9 cellular contexts compared by ENCODE assay signal in genomic region chr1:1200876-1201810, GRCh38. TPM values are rescaled to one million over a fixed set of nuclear protein-coding genes. Genes with fewer than 3 reads are reported as not detected.
DNase-seq lines count a peak whose midpoint lies in the region; ATAC-seq and TF ChIP-seq lines count a peak whose summit lies in the region.
"Had no signal": no experiment of that assay in that cellular context is flagged by ENCODE, and none has a peak within 500 bp of the region (broad histone marks: within the 10 kb centered on the region; RNA-seq: fewer than 3 reads in every experiment).

No MANE protein-coding gene starts in this region.

- H3K4me3 Mint-ChIP-seq in T-helper 17 cell (peak overlapping the region; percentile 56), immature natural killer cell (peak overlapping the region; percentile 41 to 70 (median 61))
- H3K4me3 Mint-ChIP-seq: neural crest cell had no signal

- H3K9me3 ChIP-seq in BE2C, result no peaks in the 10 kb centered on the region
- no peaks in the 10 kb centered on the region for H3K9me3 ChIP-seq in T-helper 17 cell (ENCODE audit: control insufficient read depth, low read length, poor library complexity, severe bottlenecking)
- no peaks in the 10 kb centered on the region for H3K9me3 ChIP-seq in adipocyte (ENCODE audit: control insufficient read depth, low read length)

- no peaks in the 10 kb centered on the region for H3K36me3 ChIP-seq in BE2C
- H3K36me3 ChIP-seq in adipocyte (ENCODE audit: control insufficient read depth, insufficient read depth, low read length, severe bottlenecking), result no peaks in the 10 kb centered on the region

- H3K27me3 Mint-ChIP-seq in T-helper 17 cell, result no peaks in the 10 kb centered on the region
- peaks cover 0 to 2% (median 1%) of the 10 kb centered on the region in 3 donors for H3K27me3 Mint-ChIP-seq in immature natural killer cell (ENCODE audit: low read depth in 3 of 3)

- no peaks in the 10 kb centered on the region for H3K4me1 ChIP-seq in BE2C
- no peaks in the 10 kb centered on the region for H3K4me1 ChIP-seq in adipocyte (ENCODE audit: control insufficient read depth, insufficient read depth, low read length)

- no peak overlapping the region for H3K9ac ChIP-seq in adipocyte (ENCODE audit: low read length)

- H3K4me3 ChIP-seq in BE2C (ENCODE audit: low read depth, low read length) (no peak overlapping the region), HFF-Myc (replicated peaks; ENCODE audit: low read depth, low read length) (0 out of 2 replicates have a peak overlapping the region, but pooled peaks have one; percentile 11), adipocyte (ENCODE audit: low read length) (no peak overlapping the region)

- DNase-seq in BE2C (peak; percentile 23), HFF-Myc (ENCODE audit: extremely low read depth, low read depth) (no peak), T-helper 17 cell (peak; percentile 87 to 91 (median 89)), adipocyte (ENCODE audit: low read depth) (peak; percentile 79), immature natural killer cell (peak; percentile 88 to 94 (median 89)), HT-29 (ENCODE audit: low spot score) (no peak), NCI-H187 treated with DMSO at 0.1 percent for 48 hours (lab: John Stamatoyannopoulos, UW) (no peak)
- peak; percentile 82 to 90 for DNase-seq in stimulated activated CD4-positive, alpha-beta T cell treated with anti-CD3 and anti-CD28 coated beads, Interleukin-2, amount 100 ng/mL, for 48 hours

- H3K36me3 Mint-ChIP-seq in T-helper 17 cell (ENCODE audit: low read depth) (no peaks in the 10 kb centered on the region), immature natural killer cell (no peaks in the 10 kb centered on the region)

- no peak for TF ChIP-seq CTCF in BE2C (IDR thresholded peaks at IDR 0.05; ENCODE audit: low read depth, low read length)
- no peak for TF ChIP-seq CTCF in HFF-Myc (IDR thresholded peaks at IDR 0.05; ENCODE audit: low read depth, low read length, missing control alignments)

- H3K9me3 Mint-ChIP-seq in immature natural killer cell, result no peaks in the 10 kb centered on the region
- H3K9me3 Mint-ChIP-seq: neural crest cell had no signal

- H3K4me1 Mint-ChIP-seq in T-helper 17 cell (peaks cover 5% of the 10 kb centered on the region), immature natural killer cell (peaks cover 0 to 16% of the 10 kb centered on the region in 2 donors)
- H3K4me1 Mint-ChIP-seq: neural crest cell had no signal

- H3K27me3 ChIP-seq in BE2C (peaks cover 27% of the 10 kb centered on the region), adipocyte (replicated peaks; ENCODE audit: control insufficient read depth, insufficient read depth, low read length) (peaks cover 12% of the 10 kb centered on the region)

- peak; percentile 87 for ATAC-seq in T-helper 17 cell

- H3K27ac Mint-ChIP-seq in T-helper 17 cell, result peak overlapping the region; percentile 68
- peak overlapping the region; percentile 53 to 94 (median 80) for H3K27ac Mint-ChIP-seq in immature natural killer cell

RNA-seq across cellular contexts. Expression of gene TNFRSF18, which starts 5.2 kb away (rescaled TPM):
- polyA plus RNA-seq in BE2C (2012; ENCODE audit: insufficient read depth, insufficient read length, low read depth), result not detected
- 10 to 100 TPM; 47.9 to 80.4 TPM for total RNA-seq in T-helper 17 cell
- 100 to 1,000 TPM in 2 of 3 donors, 10 to 100 TPM in 1; 56.4 to 136 (median 105) TPM for polyA plus RNA-seq in immature natural killer cell
- total RNA-seq in HT-29 (2014; rRNA removed; shearing (Covaris generic)), result 0.42 TPM in 1 of 2 replicates, not detected in the other
- total RNA-seq: neural crest cell had no signal

RNA-seq across cellular contexts. Expression of gene TNFRSF4, which starts 12.8 kb away (rescaled TPM):
- polyA plus RNA-seq in BE2C (2012; ENCODE audit: insufficient read depth, insufficient read length, low read depth), result 0.96 TPM
- 100 to 1,000 TPM in 1 of 2 donors, 10 to 100 TPM in 1; 94.7 to 127 TPM for total RNA-seq in T-helper 17 cell
- 10 to 100 TPM in 2 of 3 donors, 1 to 10 TPM in 1; 7.6 to 16.3 (median 12.1) TPM for polyA plus RNA-seq in immature natural killer cell
- not detected in 2 replicates for total RNA-seq in HT-29 (2014; rRNA removed; shearing (Covaris generic))

RNA-seq across cellular contexts. Expression of gene TTLL10, which starts 27.5 kb away (rescaled TPM):
- not detected for polyA plus RNA-seq in BE2C (2012; ENCODE audit: insufficient read depth, insufficient read length, low read depth)
- 1 to 10 TPM in 1 of 2 donors, under 1 TPM in 1; 0.86 to 2.5 TPM for total RNA-seq in T-helper 17 cell
- under 1 TPM; 0.68 to 0.83 (median 0.69) TPM for polyA plus RNA-seq in immature natural killer cell
- 5.8 and 6.6 TPM in 2 replicates for total RNA-seq in HT-29 (2014; rRNA removed; shearing (Covaris generic))
- total RNA-seq: neural crest cell had no signal

RNA-seq across cellular contexts. Expression of gene SDF4, which starts 30.7 kb away (rescaled TPM):
- polyA plus RNA-seq in BE2C (2012; ENCODE audit: insufficient read depth, insufficient read length, low read depth), result 404 TPM
- total RNA-seq in T-helper 17 cell, result 100 to 1,000 TPM; 129 to 146 TPM
- polyA plus RNA-seq in immature natural killer cell, result 100 to 1,000 TPM; 157 to 240 (median 194) TPM
- 163 and 188 TPM in 2 replicates for total RNA-seq in HT-29 (2014; rRNA removed; shearing (Covaris generic))

RNA-seq across cellular contexts. Expression of gene B3GALT6, which starts 30.9 kb away (rescaled TPM):
- polyA plus RNA-seq in BE2C (2012; ENCODE audit: insufficient read depth, insufficient read length, low read depth), result 33.8 TPM
- total RNA-seq in T-helper 17 cell, result 1 to 10 TPM; 8.4 to 9.4 TPM
- 10 to 100 TPM in 1 of 3 donors, 1 to 10 TPM in 2; 5.3 to 13.9 (median 9.9) TPM for polyA plus RNA-seq in immature natural killer cell
- 84.2 and 87.7 TPM in 2 replicates for total RNA-seq in HT-29 (2014; rRNA removed; shearing (Covaris generic))

Comparison
In these comparisons a context has a peak if more than half of its experiments do, and no peak if none do; other contexts are left out.
1. DNase-seq: peak in BE2C (single experiment), T-helper 17 cell (3 of 3), adipocyte (single experiment), immature natural killer cell (3 of 3) and stimulated activated CD4-positive, alpha-beta T cell treated with anti-CD3 and anti-CD28 coated beads, Interleukin-2, amount 100 ng/mL, for 48 hours (2 of 2); none in HFF-Myc (single experiment), HT-29 (single experiment) and NCI-H187 treated with DMSO at 0.1 percent for 48 hours (single experiment).
2. RNA of gene TNFRSF18, which starts 5.2 kb away (total RNA-seq): 47.9 to 80.4 TPM in T-helper 17 cell; 0.42 TPM in HT-29; every median in the first group is over 10 times any median in the second.
3. RNA of gene TNFRSF4, which starts 12.8 kb away (total RNA-seq): 94.7 to 127 TPM in T-helper 17 cell; not detected in HT-29; every median in the first group is over 10 times any median in the second.